ENCODE assay signal across 1 cellular context in the genomic region with DNA sequence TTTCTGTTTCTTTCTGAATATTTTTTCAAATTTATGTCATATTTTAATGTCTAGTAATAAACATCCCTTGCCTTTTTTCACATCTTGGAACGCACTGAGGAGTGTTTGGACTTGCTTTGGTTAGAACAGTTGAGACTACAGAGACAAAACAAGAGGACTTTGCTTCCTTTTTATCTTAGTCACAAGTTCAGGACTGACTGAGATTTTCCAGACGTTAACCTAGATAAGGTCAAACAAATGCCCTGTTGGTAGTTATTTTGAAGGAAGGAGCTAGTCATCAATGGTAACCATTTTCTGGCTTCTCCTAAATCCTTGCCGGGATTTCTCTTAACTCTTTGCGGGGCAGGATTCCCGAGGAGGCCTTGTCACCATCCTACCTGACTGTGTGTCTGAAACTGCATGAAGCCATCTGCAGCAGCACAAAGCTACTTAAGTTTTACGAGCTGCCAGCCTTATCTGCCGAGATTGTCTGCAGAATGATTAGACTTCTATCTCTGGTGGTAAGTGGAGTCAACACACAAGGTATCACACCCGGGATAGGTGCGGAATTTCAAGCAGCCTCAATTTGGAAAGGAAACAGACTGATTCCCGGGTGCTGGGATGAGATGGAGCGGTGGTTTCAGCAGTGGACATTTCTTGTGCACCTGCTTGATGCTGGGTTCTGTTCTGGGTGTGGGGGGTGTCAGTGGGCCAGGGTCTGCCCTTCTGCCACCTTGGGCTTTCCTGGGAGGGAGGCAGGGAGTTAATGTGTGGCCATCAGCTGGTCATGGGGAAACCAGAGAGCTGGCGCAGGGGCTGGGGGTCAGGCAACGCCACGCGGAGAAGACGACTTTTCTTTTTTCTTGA.
TF ChIP-seq lines count a peak whose summit lies in the region.

No MANE protein-coding gene starts in this region.

TF ChIP-seq in GM23338, 12 proteins besides CTCF, POLR2A, EP300 and RAD21 (continued from another document):
- TF ChIP-seq, protein P1, sequence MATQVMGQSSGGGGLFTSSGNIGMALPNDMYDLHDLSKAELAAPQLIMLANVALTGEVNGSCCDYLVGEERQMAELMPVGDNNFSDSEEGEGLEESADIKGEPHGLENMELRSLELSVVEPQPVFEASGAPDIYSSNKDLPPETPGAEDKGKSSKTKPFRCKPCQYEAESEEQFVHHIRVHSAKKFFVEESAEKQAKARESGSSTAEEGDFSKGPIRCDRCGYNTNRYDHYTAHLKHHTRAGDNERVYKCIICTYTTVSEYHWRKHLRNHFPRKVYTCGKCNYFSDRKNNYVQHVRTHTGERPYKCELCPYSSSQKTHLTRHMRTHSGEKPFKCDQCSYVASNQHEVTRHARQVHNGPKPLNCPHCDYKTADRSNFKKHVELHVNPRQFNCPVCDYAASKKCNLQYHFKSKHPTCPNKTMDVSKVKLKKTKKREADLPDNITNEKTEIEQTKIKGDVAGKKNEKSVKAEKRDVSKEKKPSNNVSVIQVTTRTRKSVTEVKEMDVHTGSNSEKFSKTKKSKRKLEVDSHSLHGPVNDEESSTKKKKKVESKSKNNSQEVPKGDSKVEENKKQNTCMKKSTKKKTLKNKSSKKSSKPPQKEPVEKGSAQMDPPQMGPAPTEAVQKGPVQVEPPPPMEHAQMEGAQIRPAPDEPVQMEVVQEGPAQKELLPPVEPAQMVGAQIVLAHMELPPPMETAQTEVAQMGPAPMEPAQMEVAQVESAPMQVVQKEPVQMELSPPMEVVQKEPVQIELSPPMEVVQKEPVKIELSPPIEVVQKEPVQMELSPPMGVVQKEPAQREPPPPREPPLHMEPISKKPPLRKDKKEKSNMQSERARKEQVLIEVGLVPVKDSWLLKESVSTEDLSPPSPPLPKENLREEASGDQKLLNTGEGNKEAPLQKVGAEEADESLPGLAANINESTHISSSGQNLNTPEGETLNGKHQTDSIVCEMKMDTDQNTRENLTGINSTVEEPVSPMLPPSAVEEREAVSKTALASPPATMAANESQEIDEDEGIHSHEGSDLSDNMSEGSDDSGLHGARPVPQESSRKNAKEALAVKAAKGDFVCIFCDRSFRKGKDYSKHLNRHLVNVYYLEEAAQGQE (IDR thresholded peaks at IDR 0.05; ENCODE audit: unreplicated experiment): no peak
- no peak for TF ChIP-seq ZNF331 (CRISPR knock-in tag; IDR thresholded peaks at IDR 0.05; ENCODE audit: low read depth)
- no peak for TF ChIP-seq EZH2phosphoT487 (IDR thresholded peaks at IDR 0.05; ENCODE audit: unreplicated experiment)
- TF ChIP-seq CREB1 (CRISPR knock-in tag; IDR thresholded peaks at IDR 0.05; ENCODE audit: low read depth): no peak
- TF ChIP-seq POLR2AphosphoS5 (IDR thresholded peaks at IDR 0.05; ENCODE audit: low read depth): no peak
- no peak for TF ChIP-seq EZH2 (IDR thresholded peaks at IDR 0.05; ENCODE audit: low read depth, unreplicated experiment)
- no peak for TF ChIP-seq STAT1 (IDR thresholded peaks at IDR 0.05; ENCODE audit: unreplicated experiment)
- TF ChIP-seq JUNB (IDR thresholded peaks at IDR 0.05; ENCODE audit: unreplicated experiment): no peak
- no peak for TF ChIP-seq NANOG (IDR thresholded peaks at IDR 0.05; ENCODE audit: borderline replicate concordance)
